19 cellular contexts compared by ENCODE assay signal in the genomic region with DNA sequence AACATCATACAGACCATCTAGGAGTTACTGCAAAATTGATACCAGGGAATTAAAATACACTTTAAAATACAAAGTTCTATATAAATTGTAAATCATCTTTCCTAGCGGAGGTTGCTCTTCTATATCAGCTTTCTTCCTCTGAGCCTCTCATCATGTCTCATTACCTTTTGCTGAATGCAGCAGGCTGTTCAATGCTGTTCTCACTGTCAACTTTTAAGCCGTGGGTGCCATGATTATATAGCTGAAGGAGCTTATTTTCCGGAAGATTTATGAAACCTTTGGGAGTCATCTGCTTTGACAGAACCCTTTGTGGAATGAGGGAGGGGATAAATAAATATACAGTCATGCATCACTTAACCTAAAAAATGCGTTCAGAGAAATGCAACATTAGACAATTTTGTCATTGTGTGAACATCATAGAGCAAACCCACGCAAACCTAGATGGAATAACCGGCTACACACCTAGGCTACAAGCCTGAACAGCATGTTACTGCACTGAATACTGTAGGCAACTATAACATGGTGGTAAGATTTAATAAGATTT.
DNase-seq lines count a peak whose midpoint lies in the region; ATAC-seq and TF ChIP-seq lines count a peak whose summit lies in the region.
"Had no signal": no experiment of that assay in that cellular context is flagged by ENCODE, and none has a peak within 500 bp of the region (broad histone marks: within the 10 kb centered on the region; RNA-seq: fewer than 3 reads in every experiment).

No MANE protein-coding gene starts in this region.

- H3K79me2 ChIP-seq in PC-3 (ENCODE audit: low read length) (no peaks in the 10 kb centered on the region), mammary epithelial cell (ENCODE audit: insufficient read depth, low read length) (no peaks in the 10 kb centered on the region)

- ATAC-seq in PC-3 = peak; percentile 65
- ATAC-seq in HG03439 (IDR thresholded peaks at IDR 0.05; ENCODE audit: unreplicated experiment) = no peak
- ATAC-seq: HCT116 had no signal

- 0 out of 2 replicates have a peak overlapping the region, but pooled peaks have one; percentile 2 for H3K27ac ChIP-seq in PC-3 (ENCODE audit: low read length)
- no peak overlapping the region for H3K27ac ChIP-seq in mammary epithelial cell (ENCODE audit: insufficient read depth, low read depth, low read length)
- H3K27ac ChIP-seq: KMS-11, SJCRH30 had no signal

- BruUV-seq in PC-3 (replicated peaks; lab: Mats Ljungman, UMichigan) (no TSS peak), mammary epithelial cell (replicated peaks; lab: Mats Ljungman, UMichigan) (no TSS peak)

- in situ Hi-C loops in Caki2 (cut with HindIII; ENCODE audit: low pct_unique_long_range_greater_than_20kb, low sequenced_read_pairs) = no loop called here
- in situ Hi-C loops in mammary epithelial cell (cut with MboI; ENCODE audit: low sequenced_read_pairs in 2 of 2) = no loop called here

- H3K9me2 ChIP-seq in PC-3 (replicated peaks; ENCODE audit: low read length) = no peaks in the 10 kb centered on the region

- no peaks in the 10 kb centered on the region for H3K36me3 ChIP-seq in PC-3 (ENCODE audit: low read depth, low read length)
- no peaks in the 10 kb centered on the region for H3K36me3 ChIP-seq in mammary epithelial cell (ENCODE audit: insufficient read depth, low read length)
- H3K36me3 ChIP-seq: SJCRH30 had no signal

- 0 out of 2 replicates have a peak overlapping the region, but pooled peaks have one; percentile 22 for H3K4me2 ChIP-seq in PC-3 (ENCODE audit: low read length)
- H3K4me2 ChIP-seq in mammary epithelial cell (ENCODE audit: insufficient read depth, low read depth, low read length) = no peak overlapping the region
- H3K4me2 ChIP-seq: KMS-11 had no signal

- 77% methylated on average over 6 of the region's 6 CpGs for WGBS in mammary epithelial cell (ENCODE audit: low coverage, missing lambda C conversion rate)

- CTCF ChIA-PET in PC-3 (lab: Charles Lee) (no interaction called here), mammary epithelial cell (lab: Charles Lee; ENCODE audit: low non-redundant PET) (no interaction called here)

- H4K20me1 ChIP-seq in PC-3 (ENCODE audit: low read length) (no peaks in the 10 kb centered on the region), mammary epithelial cell (ENCODE audit: insufficient read depth, low read length) (no peaks in the 10 kb centered on the region)

- H2AFZ ChIP-seq in PC-3 (ENCODE audit: low read length) = peak overlapping the region; percentile 63; the same call in 1 of the 2 replicates
- H2AFZ ChIP-seq in mammary epithelial cell (ENCODE audit: low read depth, low read length) = no peak overlapping the region

- no peak overlapping the region for H3K4me3 ChIP-seq in PC-3 (ENCODE audit: low read length)
- no peak overlapping the region for H3K4me3 ChIP-seq in epithelial cell of esophagus (ENCODE audit: low read length)
- H3K4me3 ChIP-seq in mammary epithelial cell (replicated peaks in 1 of 3; ENCODE audit: insufficient read depth in 1 of 3, low read depth in 2 of 3, low read length in 3 of 3) = no peak overlapping the region
- H3K4me3 ChIP-seq: SJCRH30 had no signal

- H3K27me3 ChIP-seq in PC-3 (ENCODE audit: low read length) (no peaks in the 10 kb centered on the region), mammary epithelial cell (ENCODE audit: insufficient read depth, low read length) (no peaks in the 10 kb centered on the region)
- H3K27me3 ChIP-seq: SJCRH30 had no signal

- peaks cover 24% of the 10 kb centered on the region for H3K4me1 Mint-ChIP-seq in nephron progenitor cell
- H3K4me1 Mint-ChIP-seq: B cell; CD4-positive, CD25-positive, alpha-beta regulatory T cell had no signal

- H3K27me3 Mint-ChIP-seq in nephron progenitor cell (ENCODE audit: low read depth, poor library complexity) = no peaks in the 10 kb centered on the region

- POLR2A ChIA-PET in PC-3 (lab: Charles Lee; ENCODE audit: unreplicated experiment) = no interaction called here

- no peaks in the 10 kb centered on the region for H3F3A ChIP-seq in PC-3 (ENCODE audit: low read length, unreplicated experiment)

- H3K4me3 Mint-ChIP-seq in nephron progenitor cell = no peak overlapping the region
- H3K4me3 Mint-ChIP-seq: B cell; CD4-positive, CD25-positive, alpha-beta regulatory T cell; T-helper 2 cell treated with Interferon-gamma antibody and Interleukin-4, amounts not matched to agents 5 μg/mL and 100 μg/mL, for 36 hours had no signal

- peaks cover 31% of the 10 kb centered on the region for H3K9me3 Mint-ChIP-seq in nephron progenitor cell
- H3K9me3 Mint-ChIP-seq: T-helper 2 cell treated with Interferon-gamma antibody and Interleukin-4, amounts not matched to agents 5 μg/mL and 100 μg/mL, for 36 hours had no signal

- H3K4me1 ChIP-seq in PC-3 (ENCODE audit: insufficient read depth, low read length) (peaks cover 9% of the 10 kb centered on the region; the same call in 1 of the 2 replicates), mammary epithelial cell (ENCODE audit: insufficient read depth, low read length) (no peaks in the 10 kb centered on the region)

- H3K36me3 Mint-ChIP-seq in nephron progenitor cell (ENCODE audit: low read depth) = peaks cover 7% of the 10 kb centered on the region
- H3K36me3 Mint-ChIP-seq: CD4-positive, CD25-positive, alpha-beta regulatory T cell had no signal

- DNase-seq in Caki2 (ENCODE audit: low read depth) = peak; percentile 14
- DNase-seq in NCI-H1436 treated with DMSO at 0.1 percent for 48 hours (lab: John Stamatoyannopoulos, UW) = peak; percentile 56
- peak; percentile 53 for DNase-seq in PC-3
- peak; percentile 35 for DNase-seq in epithelial cell of esophagus (ENCODE audit: low read depth)
- DNase-seq in mammary epithelial cell = no peak
- DNase-seq in stimulated activated CD4-positive, alpha-beta T cell treated with anti-CD3 and anti-CD28 coated beads, Interleukin-1b, Interleukin-23, amount 100 ng/mL, for 48 hours = no peak
- no peak for DNase-seq in nephron progenitor cell
- DNase-seq: Calu3; CD4-positive, CD25-positive, alpha-beta regulatory T cell; DMS53; NCI-H1694; NCI-H524 treated with DMSO at 0.1 percent for 48 hours; SJCRH30; SW 1271 had no signal

- H3K9ac ChIP-seq in PC-3 (ENCODE audit: low read length) = no peak overlapping the region
- H3K9ac ChIP-seq in mammary epithelial cell (ENCODE audit: insufficient read depth, low read length) = no peak overlapping the region
- H3K9ac ChIP-seq: KMS-11 had no signal

- dilution Hi-C loops in mammary epithelial cell (cut with HindIII; ENCODE audit: low sequenced_read_pairs) = no loop called here

- intact Hi-C loops in PC-3 (cut with micrococcal nuclease) (no loop called here), mammary epithelial cell (cut with micrococcal nuclease) (no loop called here)

- no peak overlapping the region for H3K27ac Mint-ChIP-seq in nephron progenitor cell
- H3K27ac Mint-ChIP-seq: B cell; CD4-positive, CD25-positive, alpha-beta regulatory T cell; T-helper 2 cell treated with Interferon-gamma antibody and Interleukin-4, amounts not matched to agents 5 μg/mL and 100 μg/mL, for 36 hours had no signal

- H3K9me3 ChIP-seq in PC-3 (ENCODE audit: low read length) (no peaks in the 10 kb centered on the region), mammary epithelial cell (replicated peaks; ENCODE audit: insufficient read depth, low read length) (no peaks in the 10 kb centered on the region)

- no peak for TF ChIP-seq CTCF in PC-3 (conservative IDR thresholded peaks at IDR 0.05; ENCODE audit: low read depth, low read length)
- TF ChIP-seq CTCF in epithelial cell of esophagus (IDR thresholded peaks at IDR 0.05; ENCODE audit: insufficient read depth, low read depth, low read length, missing control alignments) = no peak
- TF ChIP-seq CTCF in mammary epithelial cell (conservative IDR thresholded peaks at IDR 0.05 in 1 of 2, IDR thresholded peaks at IDR 0.05 in 1 of 2; ENCODE audit: extremely low read depth in 1 of 2, insufficient read depth in 1 of 2, low read depth in 1 of 2, low read length in 2 of 2) = no peak
- TF ChIP-seq CTCF in nephron progenitor cell (IDR thresholded peaks at IDR 0.05) = no peak

Comparison
In these comparisons a context has a peak if more than half of its experiments do, and no peak if none do; other contexts are left out.
1. DNase-seq: peak in Caki2 (single experiment), NCI-H1436 treated with DMSO at 0.1 percent for 48 hours (single experiment), PC-3 (single experiment) and epithelial cell of esophagus (single experiment); none in mammary epithelial cell (single experiment), stimulated activated CD4-positive, alpha-beta T cell treated with anti-CD3 and anti-CD28 coated beads, Interleukin-1b, Interleukin-23, amount 100 ng/mL, for 48 hours (single experiment) and nephron progenitor cell (single experiment).